ENCODE assay signal across 8 cellular contexts in genomic region chr9:93133641-93134017, GRCh38. TPM values are rescaled to one million over a fixed set of nuclear protein-coding genes. Genes with fewer than 3 reads are reported as not detected.
A peak's percentile ranks its signal among the peaks of the same experiment; 100 is the strongest.
DNase-seq lines count a peak whose midpoint lies in the region; ATAC-seq, FAIRE-seq and TF ChIP-seq lines count a peak whose summit lies in the region.

No MANE protein-coding gene starts in this region.

- H3K27me3 ChIP-seq in SU-DHL-6 (ENCODE audit: low read length) (no peaks in the 10 kb centered on the region), astrocyte (ENCODE audit: insufficient read depth, low read length) (no peaks in the 10 kb centered on the region), rectal smooth muscle tissue (ENCODE audit: control insufficient read depth, insufficient read depth, low read length) (no peaks in the 10 kb centered on the region)

- no peaks in the 10 kb centered on the region for H3K36me3 ChIP-seq in SU-DHL-6 (ENCODE audit: low read length)
- no peaks in the 10 kb centered on the region for H3K36me3 ChIP-seq in astrocyte (ENCODE audit: insufficient read depth, low read length)
- H3K36me3 ChIP-seq in rectal smooth muscle tissue (ENCODE audit: control insufficient read depth, insufficient read depth, low read length) = no peaks in the 10 kb centered on the region

- peak overlapping the region; percentile 88 for H3K4me3 Mint-ChIP-seq in astrocyte (ENCODE audit: unreplicated experiment)

- peak overlapping the region; percentile 50 for H3K4me3 ChIP-seq in SU-DHL-6 (ENCODE audit: insufficient read depth, low read length, poor library complexity, severe bottlenecking)
- H3K4me3 ChIP-seq in astrocyte (ENCODE audit: insufficient read depth, low read depth, low read length) = peak overlapping the region; percentile 70
- peak overlapping the region; percentile 70 for H3K4me3 ChIP-seq in rectal smooth muscle tissue (ENCODE audit: low read length)

- H3K4me1 Mint-ChIP-seq in astrocyte (ENCODE audit: low read depth, unreplicated experiment) = peaks cover 6% of the 10 kb centered on the region

- FAIRE-seq in astrocyte (lab: Jason Lieb, UNC) = no peak

- ATAC-seq in GM21360 (IDR thresholded peaks at IDR 0.05; ENCODE audit: unreplicated experiment) = peak; percentile 33
- no peak for ATAC-seq in GM18858 (IDR thresholded peaks at IDR 0.05; ENCODE audit: unreplicated experiment)

- peak overlapping the region; percentile 89 for H3K27ac Mint-ChIP-seq in astrocyte (ENCODE audit: unreplicated experiment)

- H2AFZ ChIP-seq in SU-DHL-6 (ENCODE audit: low read depth, low read length, severe bottlenecking) (peak overlapping the region; percentile 55), astrocyte (ENCODE audit: low read depth, low read length) (peak overlapping the region; percentile 93)

- peaks cover 15% of the 10 kb centered on the region for H3K27me3 Mint-ChIP-seq in astrocyte (ENCODE audit: low read depth, unreplicated experiment)

- H3K9me3 ChIP-seq in SU-DHL-6 (ENCODE audit: insufficient read depth, low read length) (no peaks in the 10 kb centered on the region), astrocyte (ENCODE audit: insufficient read depth, low read depth, low read length) (no peaks in the 10 kb centered on the region)

- no peaks in the 10 kb centered on the region for H3F3A ChIP-seq in SU-DHL-6 (ENCODE audit: insufficient read depth)

- H3K36me3 Mint-ChIP-seq in astrocyte (ENCODE audit: low read depth, unreplicated experiment) = no peaks in the 10 kb centered on the region

- no peaks in the 10 kb centered on the region for H3K9me2 ChIP-seq in SU-DHL-6 (replicated peaks; ENCODE audit: insufficient read depth, low read length)

- H3K79me2 ChIP-seq in SU-DHL-6 (ENCODE audit: insufficient read depth, low read length) (no peaks in the 10 kb centered on the region), astrocyte (ENCODE audit: insufficient read depth, low read length) (peaks cover 28% of the 10 kb centered on the region)

- H3K4me2 ChIP-seq in SU-DHL-6 (ENCODE audit: low read depth, low read length, poor library complexity, severe bottlenecking) = peak overlapping the region; percentile 72
- peak overlapping the region; percentile 96 for H3K4me2 ChIP-seq in astrocyte (ENCODE audit: low read length)

- H3K9me3 Mint-ChIP-seq in astrocyte (ENCODE audit: unreplicated experiment) = peaks cover 3% of the 10 kb centered on the region

- H3K4me1 ChIP-seq in astrocyte (ENCODE audit: insufficient read depth, low read length) = peaks cover 20% of the 10 kb centered on the region
- H3K4me1 ChIP-seq in rectal smooth muscle tissue (ENCODE audit: control insufficient read depth, insufficient read depth, low read length) = peaks cover 52% of the 10 kb centered on the region

- no peak for TF ChIP-seq CTCF in SU-DHL-6 (IDR thresholded peaks at IDR 0.05; ENCODE audit: insufficient read depth, low read length, poor library complexity, severe bottlenecking)
- TF ChIP-seq CTCF in astrocyte (IDR thresholded peaks at IDR 0.05; ENCODE audit: insufficient read depth, low read depth, low read length) = no peak

- H3K27ac ChIP-seq in SU-DHL-6 (ENCODE audit: low read depth, low read length) (no peak overlapping the region), astrocyte (ENCODE audit: low read depth, low read length) (peak overlapping the region; percentile 69), rectal smooth muscle tissue (ENCODE audit: low read depth, low read length) (peak overlapping the region; percentile 96)

- H3K9ac ChIP-seq in SU-DHL-6 (ENCODE audit: low read length) (peak overlapping the region; percentile 49), astrocyte (ENCODE audit: low read length) (peak overlapping the region; percentile 93), rectal smooth muscle tissue (ENCODE audit: low read length) (peak overlapping the region; percentile 87)

- DNase-seq in COLO829 (ENCODE audit: low spot score) = peak; percentile 50
- DNase-seq in HS-5 (ENCODE audit: low read depth) = peak; percentile 28
- DNase-seq in astrocyte (ENCODE audit: low read depth) = peak; percentile 85
- peak in 41 of 51 donors; percentile 7 to 85 (median 59) for DNase-seq in hypothalamus (lab: John Stamatoyannopoulos, UW)

- no peaks in the 10 kb centered on the region for H4K20me1 ChIP-seq in SU-DHL-6 (ENCODE audit: low read depth, low read length)
- H4K20me1 ChIP-seq in astrocyte (ENCODE audit: insufficient read depth, low read length) = peaks cover 38% of the 10 kb centered on the region

RNA-seq across cellular contexts. Expression of gene NINJ1, which starts 0.4 kb away (rescaled TPM):
- total RNA-seq in astrocyte = 26.9 and 28.3 TPM in 2 replicates

RNA-seq across cellular contexts. Expression of gene CARD19, which starts 37.6 kb away (rescaled TPM):
- total RNA-seq in astrocyte = 33.8 and 36.3 TPM in 2 replicates

RNA-seq across cellular contexts. Expression of gene WNK2, which starts 50.3 kb away (rescaled TPM):
- total RNA-seq in astrocyte = 0.89 and 1.9 TPM in 2 replicates

Comparison
In these comparisons a context has a peak if more than half of its experiments do, and no peak if none do; other contexts are left out.
1. DNase-seq: peak in every context shown above with its lines; median percentile 85 in astrocyte; 59 in hypothalamus; 50 in COLO829; 28 in HS-5.